In genomic region chr14:98903371-98903770, GRCh38 we compare ENCODE assay signal across 21 cellular contexts.
"Had no signal": no experiment of that assay in that cellular context is flagged by ENCODE, and none has a peak within 500 bp of the region (broad histone marks: within the 10 kb centered on the region; RNA-seq: fewer than 3 reads in every experiment).

No MANE protein-coding gene starts in this region.

- H3K27ac ChIP-seq: breast epithelium, right atrium auricular region, upper lobe of left lung had no signal

- DNase-seq: activated B cell treated with CpG ODN at 0.5 μM for 24 hours; activated CD4-positive, alpha-beta T cell treated with anti-CD3 and anti-CD28 coated beads, Interleukin-2, amount 10 ng/mL, durations not matched to agents 7 days and 5 days; activated CD8-positive, alpha-beta memory T cell treated with anti-CD3 and anti-CD28 coated beads for 24 hours; activated gamma-delta T cell treated with Interleukin-2 at 50 U/mL for 16 hours; activated naive CD8-positive, alpha-beta T cell treated with anti-CD3 and anti-CD28 coated beads, Interleukin-2, amount 50 U/mL, for 24 hours; effector memory CD8-positive, alpha-beta T cell; erythroblast; glutamatergic neuron; kidney glomerular epithelial cell; left ventricle myocardium superior; mesendoderm; posterior cingulate gyrus; stimulated activated CD4-positive, alpha-beta T cell treated with anti-CD3 and anti-CD28 coated beads, Interleukin-15, amount 100 ng/mL, for 24 hours; stimulated activated CD4-positive, alpha-beta T cell treated with anti-CD3 and anti-CD28 coated beads, Interleukin-4, amount 100 ng/mL, for 1 hour; stimulated activated naive B cell treated with anti-CD40 and anti-IgM and Interleukin-4, amounts not matched to agents 10 μg/mL and 1 μg/mL and 100 μg/mL, for 72 hours; SW 1271; upper lobe of left lung had no signal

- H3K9me3 ChIP-seq: breast epithelium, right atrium auricular region, upper lobe of left lung had no signal

- H3K4me3 Mint-ChIP-seq: activated B cell treated with CpG ODN at 0.5 μM for 24 hours; activated CD4-positive, alpha-beta T cell treated with anti-CD3 and anti-CD28 coated beads, Interleukin-2, amount 10 ng/mL, durations not matched to agents 7 days and 5 days; activated naive CD8-positive, alpha-beta T cell treated with anti-CD3 and anti-CD28 coated beads, Interleukin-2, amount 50 U/mL, for 24 hours; dendritic cell treated with granulocyte-macrophage colony-stimulating factor and Interleukin-4, amounts not matched to agents 40 ng/mL and 50 ng/mL, for 4 days; effector memory CD8-positive, alpha-beta T cell; natural killer cell treated with Interleukin-12 subunit alpha and Interleukin-12 subunit beta and Interleukin-15 and Interleukin-18, amount 100 ng/mL, for 72 hours; stimulated activated naive B cell treated with anti-CD40 and anti-IgM and Interleukin-4, amounts not matched to agents 10 μg/mL and 1 μg/mL and 100 μg/mL, for 72 hours had no signal

- H3K27ac Mint-ChIP-seq: activated B cell treated with CpG ODN at 0.5 μM for 24 hours; activated CD4-positive, alpha-beta T cell treated with anti-CD3 and anti-CD28 coated beads, Interleukin-2, amount 10 ng/mL, durations not matched to agents 7 days and 5 days; activated naive CD8-positive, alpha-beta T cell treated with anti-CD3 and anti-CD28 coated beads, Interleukin-2, amount 50 U/mL, for 24 hours; dendritic cell treated with granulocyte-macrophage colony-stimulating factor and Interleukin-4, amounts not matched to agents 40 ng/mL and 50 ng/mL, for 4 days; natural killer cell treated with Interleukin-12 subunit alpha and Interleukin-12 subunit beta and Interleukin-15 and Interleukin-18, amount 100 ng/mL, for 72 hours; stimulated activated naive B cell treated with anti-CD40 and anti-IgM and Interleukin-4, amounts not matched to agents 10 μg/mL and 1 μg/mL and 100 μg/mL, for 72 hours had no signal

- H3K9me3 Mint-ChIP-seq: activated CD4-positive, alpha-beta T cell treated with anti-CD3 and anti-CD28 coated beads, Interleukin-2, amount 10 ng/mL, durations not matched to agents 7 days and 5 days; activated naive CD8-positive, alpha-beta T cell treated with anti-CD3 and anti-CD28 coated beads, Interleukin-2, amount 50 U/mL, for 24 hours; dendritic cell treated with granulocyte-macrophage colony-stimulating factor and Interleukin-4, amounts not matched to agents 40 ng/mL and 50 ng/mL, for 4 days; effector memory CD8-positive, alpha-beta T cell; natural killer cell treated with Interleukin-12 subunit alpha and Interleukin-12 subunit beta and Interleukin-15 and Interleukin-18, amount 100 ng/mL, for 72 hours had no signal

- ATAC-seq: activated naive CD8-positive, alpha-beta T cell treated with anti-CD3 and anti-CD28 coated beads, Interleukin-2, amount 50 U/mL, for 24 hours; effector memory CD8-positive, alpha-beta T cell; left ventricle myocardium superior; natural killer cell treated with Interleukin-12 subunit alpha and Interleukin-12 subunit beta and Interleukin-15 and Interleukin-18, amount 100 ng/mL, for 72 hours; stimulated activated naive B cell treated with anti-CD40 and anti-IgM and Interleukin-4, amounts not matched to agents 10 μg/mL and 1 μg/mL and 100 μg/mL, for 72 hours had no signal

- H3K4me1 Mint-ChIP-seq: activated B cell treated with CpG ODN at 0.5 μM for 24 hours; activated CD4-positive, alpha-beta T cell treated with anti-CD3 and anti-CD28 coated beads, Interleukin-2, amount 10 ng/mL, durations not matched to agents 7 days and 5 days; activated naive CD8-positive, alpha-beta T cell treated with anti-CD3 and anti-CD28 coated beads, Interleukin-2, amount 50 U/mL, for 24 hours; stimulated activated naive B cell treated with anti-CD40 and anti-IgM and Interleukin-4, amounts not matched to agents 10 μg/mL and 1 μg/mL and 100 μg/mL, for 72 hours had no signal

- H3K4me1 ChIP-seq: breast epithelium, right atrium auricular region had no signal

- H3K27me3 Mint-ChIP-seq: activated B cell treated with CpG ODN at 0.5 μM for 24 hours; activated CD4-positive, alpha-beta T cell treated with anti-CD3 and anti-CD28 coated beads, Interleukin-2, amount 10 ng/mL, durations not matched to agents 7 days and 5 days; activated naive CD8-positive, alpha-beta T cell treated with anti-CD3 and anti-CD28 coated beads, Interleukin-2, amount 50 U/mL, for 24 hours; stimulated activated naive B cell treated with anti-CD40 and anti-IgM and Interleukin-4, amounts not matched to agents 10 μg/mL and 1 μg/mL and 100 μg/mL, for 72 hours had no signal

- H3K36me3 Mint-ChIP-seq: natural killer cell treated with Interleukin-12 subunit alpha and Interleukin-12 subunit beta and Interleukin-15 and Interleukin-18, amount 100 ng/mL, for 72 hours; stimulated activated naive B cell treated with anti-CD40 and anti-IgM and Interleukin-4, amounts not matched to agents 10 μg/mL and 1 μg/mL and 100 μg/mL, for 72 hours had no signal

- H3K36me3 ChIP-seq: breast epithelium, right atrium auricular region, upper lobe of left lung had no signal

- H3K27me3 ChIP-seq: right atrium auricular region, upper lobe of left lung had no signal

- H3K4me3 ChIP-seq: breast epithelium, right atrium auricular region, upper lobe of left lung had no signal
